In genomic region chr14:70871863-70872677, GRCh38 we compare ENCODE assay signal across 13 cellular contexts. TPM values are rescaled to one million over a fixed set of nuclear protein-coding genes. Genes with fewer than 3 reads are reported as not detected.
DNase-seq lines count a peak whose midpoint lies in the region; ATAC-seq, FAIRE-seq and TF ChIP-seq lines count a peak whose summit lies in the region.
"Had no signal": no experiment of that assay in that cellular context is flagged by ENCODE, and none has a peak within 500 bp of the region (broad histone marks: within the 10 kb centered on the region; RNA-seq: fewer than 3 reads in every experiment).

No MANE protein-coding gene starts in this region.

- in situ Hi-C loops in GM12878 (cut with MboI), result no loop called here

- peak; percentile 44 for FAIRE-seq in GM12878 (lab: Jason Lieb, UNC)

- no peak for TF ChIP-seq POLR2A in GM12878 (IDR thresholded peaks at IDR 0.05; ENCODE audit: low read depth, low read length)

- H3K9me3 ChIP-seq in PC-9 (ENCODE audit: insufficient read depth, low read depth), result no peaks in the 10 kb centered on the region; the same call in 1 of the 2 replicates
- H3K9me3 ChIP-seq in GM12878 (replicated peaks; ENCODE audit: control insufficient read depth, insufficient read depth, low read length), result peaks cover 14% of the 10 kb centered on the region; the same call in 2 of the 3 replicates
- no peaks in the 10 kb centered on the region for H3K9me3 ChIP-seq in upper lobe of right lung
- H3K9me3 ChIP-seq in WERI-Rb-1 (ENCODE audit: severe bottlenecking), result no peaks in the 10 kb centered on the region

- peak overlapping the region; percentile 36; the same call in 1 of the 2 replicates for H2AFZ ChIP-seq in PC-9
- H2AFZ ChIP-seq in GM12878 (ENCODE audit: control insufficient read depth, low read depth, low read length), result peak overlapping the region; percentile 53

- ATAC-seq in GM12878 (peak; percentile 87), upper lobe of right lung (no peak), HG03095 (IDR thresholded peaks at IDR 0.05; ENCODE audit: unreplicated experiment) (no peak)
- ATAC-seq: left cardiac atrium; stimulated activated naive B cell treated with anti-CD40 and anti-IgM and Interleukin-4, amounts not matched to agents 10 μg/mL and 1 μg/mL and 100 μg/mL, for 72 hours had no signal

- RAD21 ChIA-PET in GM12878 (lab: Charles Lee; ENCODE audit: unreplicated experiment), result interaction anchor here (0.6 to 4.0 kb wide), 10 partner anchors 10 to 86 kb away, joined by 3 to 28 read pairs (median 4); partner anchors contain the start of gene PCNX1

- H3K79me2 ChIP-seq in PC-9 (ENCODE audit: low read depth) (no peaks in the 10 kb centered on the region), GM12878 (ENCODE audit: control insufficient read depth, insufficient read depth, low read length) (no peaks in the 10 kb centered on the region)

- CTCF ChIA-PET in PC-9 (lab: Charles Lee) (no interaction called here), GM12878 (lab: Yijun Ruan, JAX) (interaction anchor here (1.0 to 5.3 kb wide), 14 partner anchors 12 to 248 kb away, joined by 3 to 46 read pairs (median 3); partner anchors contain the start of gene PCNX1)

- peak overlapping the region; percentile 31; the same call in 1 of the 2 replicates for H3K4me3 ChIP-seq in PC-9
- peak overlapping the region; percentile 22; the same call in 1 of the 2 replicates for H3K4me3 ChIP-seq in GM12878
- H3K4me3 ChIP-seq in upper lobe of right lung, result peak overlapping the region; percentile 2
- no peak overlapping the region for H3K4me3 ChIP-seq in WERI-Rb-1 (ENCODE audit: low read depth, low read length)

- no peaks in the 10 kb centered on the region for H3K36me3 ChIP-seq in PC-9 (ENCODE audit: low read depth)
- H3K36me3 ChIP-seq in GM12878 (ENCODE audit: control insufficient read depth in 2 of 2, insufficient read depth in 2 of 2, low read length in 1 of 2), result no peaks in the 10 kb centered on the region
- no peaks in the 10 kb centered on the region for H3K36me3 ChIP-seq in upper lobe of right lung
- no peaks in the 10 kb centered on the region for H3K36me3 ChIP-seq in WERI-Rb-1

- 27% methylated on average over 10 of the region's 10 CpGs for WGBS in GM12878 (ENCODE audit: insufficient coverage, insufficient replicate concordance, low lambda C conversion rate, missing lambda C conversion rate)

- no peaks in the 10 kb centered on the region for H3F3A ChIP-seq in PC-9 (ENCODE audit: insufficient read depth, low read depth)

- H3K27ac ChIP-seq in PC-9 (no peak overlapping the region), GM12878 (ENCODE audit: control insufficient read depth, insufficient read depth) (peak overlapping the region; percentile 76), upper lobe of right lung (no peak overlapping the region), WERI-Rb-1 (no peak overlapping the region)

- H3K9me2 ChIP-seq in PC-9 (ENCODE audit: insufficient read depth), result no peaks in the 10 kb centered on the region

- no peak for TF ChIP-seq CTCF in PC-9 (conservative IDR thresholded peaks at IDR 0.05)
- TF ChIP-seq CTCF in GM12878 (IDR thresholded peaks at IDR 0.05 in 2 of 3, conservative IDR thresholded peaks at IDR 0.05 in 1 of 3; ENCODE audit: control insufficient read depth in 2 of 3, extremely low read depth in 1 of 3, insufficient read depth in 1 of 3, low read depth in 3 of 3, low read length in 3 of 3), result no peak
- TF ChIP-seq CTCF in upper lobe of right lung (IDR thresholded peaks at IDR 0.05), result no peak
- TF ChIP-seq CTCF in WERI-Rb-1 (IDR thresholded peaks at IDR 0.05; ENCODE audit: low read depth, low read length), result no peak

- BruUV-seq in PC-9 (replicated peaks; lab: Mats Ljungman, UMichigan) (no TSS peak), GM12878 (replicated peaks; lab: Mats Ljungman, UMichigan) (TSS peak; percentile 90)

- no peaks in the 10 kb centered on the region for H3K27me3 ChIP-seq in PC-9 (ENCODE audit: insufficient read depth, low read depth)
- H3K27me3 ChIP-seq in GM12878 (replicated peaks in 1 of 2; ENCODE audit: control insufficient read depth in 2 of 2, insufficient read depth in 2 of 2, low read length in 1 of 2), result no peaks in the 10 kb centered on the region
- no peaks in the 10 kb centered on the region for H3K27me3 ChIP-seq in upper lobe of right lung
- no peaks in the 10 kb centered on the region for H3K27me3 ChIP-seq in WERI-Rb-1 (ENCODE audit: insufficient read depth, low read depth, severe bottlenecking)

- no peak for TF ChIP-seq RAD21 in GM12878 (IDR thresholded peaks at IDR 0.05; ENCODE audit: insufficient read depth, low read depth, low read length)

- no peaks in the 10 kb centered on the region for H3K4me1 ChIP-seq in PC-9 (replicated peaks; ENCODE audit: insufficient read depth)
- H3K4me1 ChIP-seq in GM12878 (ENCODE audit: control insufficient read depth, insufficient read depth, low read length), result peaks cover 14% of the 10 kb centered on the region
- no peaks in the 10 kb centered on the region for H3K4me1 ChIP-seq in upper lobe of right lung

- intact Hi-C loops in PC-9 (cut with micrococcal nuclease; ENCODE audit: unreplicated experiment) (no loop called here), GM12878 (cut with micrococcal nuclease; ENCODE audit: unreplicated experiment) (loop anchor here (5.0 kb wide), 1 partner anchor 35 kb away; the partner anchor contains the start of gene PCNX1), upper lobe of right lung (cut with DNase I) (no loop called here)

- H3K9ac ChIP-seq in GM12878 (ENCODE audit: control insufficient read depth, insufficient read depth, low read length), result peak overlapping the region; percentile 11; the same call in 1 of the 2 replicates

- POLR2A ChIA-PET in PC-9 (lab: Charles Lee; ENCODE audit: unreplicated experiment), result no interaction called here
- POLR2A ChIA-PET in GM12878 (lab: Charles Lee), result interaction anchor here (0.7 to 1.3 kb wide), 6 partner anchors 10 to 50 kb away, joined by 3 to 10 read pairs (median 3); partner anchors contain the start of gene PCNX1

- SMC1A ChIA-PET in GM12878 (lab: Charles Lee; ENCODE audit: uncharacterized antibody, unreplicated experiment), result interaction anchor here (0.7 to 7.1 kb wide), 15 partner anchors 11 to 360 kb away, joined by 3 to 89 read pairs (median 4); no protein-coding TSS in a partner anchor

- H4K20me1 ChIP-seq in PC-9 (ENCODE audit: insufficient read depth), result no peaks in the 10 kb centered on the region
- H4K20me1 ChIP-seq in GM12878 (ENCODE audit: control insufficient read depth, insufficient read depth), result no peaks in the 10 kb centered on the region

- H3K4me2 ChIP-seq in PC-9 (peak overlapping the region; percentile 43), GM12878 (ENCODE audit: control insufficient read depth, insufficient read depth) (peak overlapping the region; percentile 54)

- DNase-seq in activated effector memory CD4-positive, alpha-beta T cell treated with Interleukin-2 at 50 U/mL for 16 hours, result peak; percentile 7
- no peak for DNase-seq in activated effector memory CD4-positive, alpha-beta T cell treated with anti-CD3 and anti-CD28 coated beads, Interleukin-2, amount 50 U/mL, for 16 hours
- DNase-seq in PC-9 (no peak), GM12878 (ENCODE audit: low read depth, low spot score) (no peak), upper lobe of right lung (no peak), WERI-Rb-1 (no peak)
- no peak for DNase-seq in stimulated activated CD4-positive, alpha-beta T cell treated with anti-CD3 and anti-CD28 coated beads, Interleukin-4, amount 100 ng/mL, for 4 hours
- DNase-seq: GDM1; left cardiac atrium; NCI-H146; occipital lobe; stimulated activated naive B cell treated with anti-CD40 and anti-IgM and Interleukin-4, amounts not matched to agents 10 μg/mL and 1 μg/mL and 100 μg/mL, for 72 hours had no signal

- TF ChIP-seq EP300 in GM12878 (IDR thresholded peaks at IDR 0.05; ENCODE audit: borderline replicate concordance in 1 of 2, control insufficient read depth in 1 of 2, low read depth in 2 of 2, low read length in 2 of 2), result no peak

TF ChIP-seq in GM12878, 131 proteins besides CTCF, POLR2A, EP300 and RAD21 (continues in another document):
- TF ChIP-seq SIX5 (IDR thresholded peaks at IDR 0.05; ENCODE audit: low read depth, low read length, severe bottlenecking) (no peak), RELB (IDR thresholded peaks at IDR 0.05; ENCODE audit: low read depth) (peak; percentile 83), GATAD2B (conservative IDR thresholded peaks at IDR 0.05; ENCODE audit: low read depth) (no peak), IRF4 (IDR thresholded peaks at IDR 0.05; ENCODE audit: low read depth, low read length) (no peak), CBX3 (IDR thresholded peaks at IDR 0.05; ENCODE audit: borderline replicate concordance, low read depth) (no peak), RAD51 (IDR thresholded peaks at IDR 0.05) (peak; percentile 78)

RNA-seq across cellular contexts. Expression of gene PCNX1, which starts 35.2 kb away (rescaled TPM):
- total RNA-seq in PC-9 (2021) (37.6 and 67.8 TPM in 2 replicates), GM12878 (2014; rRNA removed) (40.4 and 46.5 TPM in 2 replicates), GM12878 (2014; rRNA removed; fragmentation: Illumina TruSeq; extraction: Trizol) (44.3 and 47.1 TPM in 2 replicates), GM12878 (2021) (34.3 and 40.3 TPM in 2 replicates), upper lobe of right lung (46.5 TPM)
- 260 and 270 TPM in 2 replicates for total RNA-seq in GM12878 (2013; cell fraction: nucleolus; rRNA removed)
- polyA plus RNA-seq in GM12878 (2011; ENCODE audit: low read depth), result 6.6 TPM
- polyA plus RNA-seq in GM12878 (2011; rRNA removed) (53.9 and 54.8 TPM in 2 replicates), GM12878 (2014; fragmentation: Illumina TruSeq; extraction: Trizol) (23.5 and 33.8 TPM in 2 replicates), GM12878 (2014; fragmentation: Nextera tagmentation; extraction: Ambion mirVana) (1 to 10 TPM; 4.6 to 5.1 TPM), GM12878 (2014; rRNA removed) (16.3 and 17.5 TPM in 2 replicates), GM12878 (2016; fragmentation: Nextera tagmentation; extraction: Ambion mirVana) (1 to 10 TPM; 5.2 to 9.3 TPM)
- 35.8 and 41.0 TPM in 2 replicates for polyA plus RNA-seq in GM12878 (2011; cell fraction: cytosol; rRNA removed)
- 70.6 and 74.4 TPM in 2 replicates for polyA plus RNA-seq in GM12878 (2011; cell fraction: nucleus; rRNA removed)
- 9.6 and 11.2 TPM in 2 replicates for polyA plus RNA-seq in GM12878 (2012)
- 136 and 171 TPM in 2 replicates for polyA minus RNA-seq in GM12878 (2011; rRNA and poly(A)+ RNA removed)
- 46.5 and 51.5 TPM in 2 replicates for polyA minus RNA-seq in GM12878 (2011; cell fraction: cytosol; rRNA and poly(A)+ RNA removed)
- 103 and 146 TPM in 2 replicates for polyA minus RNA-seq in GM12878 (2011; cell fraction: nucleus; rRNA and poly(A)+ RNA removed)
